In genomic region chr17:155576-155975, GRCh38 we compare ENCODE assay signal across 25 cellular contexts. TPM values are rescaled to one million over a fixed set of nuclear protein-coding genes. Genes with fewer than 3 reads are reported as not detected.
A peak's percentile ranks its signal among the peaks of the same experiment; 100 is the strongest.
DNase-seq lines count a peak whose midpoint lies in the region; ATAC-seq and TF ChIP-seq lines count a peak whose summit lies in the region.
"Had no signal": no experiment of that assay in that cellular context is flagged by ENCODE, and none has a peak within 500 bp of the region (broad histone marks: within the 10 kb centered on the region; RNA-seq: fewer than 3 reads in every experiment).

No MANE protein-coding gene starts in this region.

- H3K27ac ChIP-seq in left ventricle myocardium inferior (replicated peaks) (no peak overlapping the region), BLaER1 (no peak overlapping the region), stomach (no peak overlapping the region)
- H3K27ac ChIP-seq: HL-60, SJCRH30 had no signal

- TF ChIP-seq CTCF in left ventricle myocardium inferior (IDR thresholded peaks at IDR 0.05; ENCODE audit: borderline replicate concordance): no peak
- TF ChIP-seq CTCF in stomach (IDR thresholded peaks at IDR 0.05): no peak

- no peaks in the 10 kb centered on the region for H3K4me1 ChIP-seq in left ventricle myocardium inferior
- H3K4me1 ChIP-seq in BLaER1: no peaks in the 10 kb centered on the region
- no peaks in the 10 kb centered on the region for H3K4me1 ChIP-seq in stomach
- H3K4me1 ChIP-seq: BE2C, SJCRH30 had no signal

- no peaks in the 10 kb centered on the region for H4K20me1 ChIP-seq in BLaER1

- no peak for TF ChIP-seq EP300 in stomach (IDR thresholded peaks at IDR 0.05)

- intact Hi-C loops in Right ventricle myocardium inferior (cut with DNase I) (no loop called here), left ventricle myocardium inferior (cut with micrococcal nuclease) (no loop called here), left ventricle myocardium superior (cut with micrococcal nuclease) (no loop called here), posterior vena cava (cut with DNase I) (loop anchor here in 1 of 2 donors (5.0 kb wide), 1 partner anchor 232 kb away; no protein-coding TSS in a partner anchor), stomach (cut with DNase I; ENCODE audit: low total_unique reads) (no loop called here)

- H3K9me3 ChIP-seq in left ventricle myocardium inferior (replicated peaks): no peaks in the 10 kb centered on the region
- H3K9me3 ChIP-seq in BLaER1: no peaks in the 10 kb centered on the region
- no peaks in the 10 kb centered on the region for H3K9me3 ChIP-seq in stomach
- H3K9me3 ChIP-seq: BE2C, SJCRH30 had no signal

- H3K36me3 ChIP-seq in left ventricle myocardium inferior (peaks cover 9% of the 10 kb centered on the region), BLaER1 (no peaks in the 10 kb centered on the region), stomach (peaks cover 0 to 39% (median 6%) of the 10 kb centered on the region in 4 donors)
- H3K36me3 ChIP-seq: BE2C, SJCRH30 had no signal

- no peak overlapping the region for H3K4me3 ChIP-seq in left ventricle myocardium inferior
- H3K4me3 ChIP-seq in BLaER1: no peak overlapping the region
- H3K4me3 ChIP-seq in stomach: no peak overlapping the region
- H3K4me3 ChIP-seq: SJCRH30 had no signal

- H3K9ac ChIP-seq in BLaER1: 0 out of 2 replicates have a peak overlapping the region, but pooled peaks have one; percentile 6

- WGBS in stomach, 5 donors: 76 to 86% (median 82%) methylated on average over 6 to 7 of the region's 7 CpGs

- no peak overlapping the region for H3K4me2 ChIP-seq in BLaER1

- DNase-seq in Right ventricle myocardium inferior (ENCODE audit: missing footprints): no peak
- DNase-seq in left ventricle myocardium inferior: no peak
- DNase-seq in left ventricle myocardium superior: peak; percentile 13
- DNase-seq in posterior vena cava (ENCODE audit: low spot score): peak; percentile 37
- DNase-seq in epidermal melanocyte (ENCODE audit: insufficient read length, low spot score): no peak
- DNase-seq in stomach: no peak
- DNase-seq: 8988T; ACHN; BE2C; CD4-positive, CD25-positive, alpha-beta regulatory T cell; HCEC 1CT; NCI-H1048; NCI-H1417; NCI-H1694; NCI-H2029 treated with DMSO at 0.1 percent for 48 hours; NCI-H2227 treated with DMSO at 0.1 percent for 48 hours; NCI-H510A; NCI-H69; SJCRH30 had no signal

- ATAC-seq in Right ventricle myocardium inferior (peak; percentile 8), left ventricle myocardium superior (no peak), HG02642 (IDR thresholded peaks at IDR 0.05; ENCODE audit: poor library complexity, unreplicated experiment) (no peak)
- ATAC-seq: Panc1 had no signal

- H3K27me3 ChIP-seq in left ventricle myocardium inferior (ENCODE audit: low read depth) (no peaks in the 10 kb centered on the region), BLaER1 (no peaks in the 10 kb centered on the region), stomach (no peaks in the 10 kb centered on the region)
- H3K27me3 ChIP-seq: BE2C, SJCRH30 had no signal

- no peak for TF ChIP-seq POLR2A in stomach (IDR thresholded peaks at IDR 0.05)

RNA-seq across cellular contexts. Expression of gene SCGB1C2, which starts 18.2 kb away (rescaled TPM):
- not detected for total RNA-seq in Right ventricle myocardium inferior
- not detected for total RNA-seq in left ventricle myocardium inferior
- total RNA-seq in left ventricle myocardium superior: not detected
- not detected for total RNA-seq in posterior vena cava
- not detected for total RNA-seq in stomach
- polyA plus RNA-seq in stomach: not detected
- total RNA-seq: CD4-positive, CD25-positive, alpha-beta regulatory T cell; H1; OCI-LY7; SJCRH30 had no signal
- polyA plus RNA-seq: CD4-positive, CD25-positive, alpha-beta regulatory T cell; H1 had no signal

RNA-seq across cellular contexts. Expression of gene DOC2B, which starts 25.9 kb away (rescaled TPM):
- total RNA-seq in Right ventricle myocardium inferior: 4.5 TPM
- 2.7 TPM for total RNA-seq in left ventricle myocardium inferior
- 3.9 TPM for total RNA-seq in left ventricle myocardium superior
- 10 to 100 TPM; 11.9 to 18.5 TPM for total RNA-seq in posterior vena cava
- 10 to 100 TPM in 1 of 5 donors, 1 to 10 TPM in 3, under 1 TPM in 1; 0.45 to 11.7 (median 5.1) TPM for total RNA-seq in stomach
- polyA plus RNA-seq in stomach: 1 to 10 TPM; 1.5 to 3.8 (median 1.8) TPM
- total RNA-seq: CD4-positive, CD25-positive, alpha-beta regulatory T cell; OCI-LY7; SJCRH30 had no signal
- polyA plus RNA-seq: CD4-positive, CD25-positive, alpha-beta regulatory T cell had no signal

Comparison
In these comparisons a context has a peak if more than half of its experiments do, and no peak if none do; other contexts are left out.
1. DNase-seq: peak in left ventricle myocardium superior (single experiment) and posterior vena cava (single experiment); none in Right ventricle myocardium inferior (single experiment), left ventricle myocardium inferior (single experiment), epidermal melanocyte (single experiment) and stomach (single experiment).